In genomic region chr12:48988030-48988649, GRCh38 we compare ENCODE assay signal across 8 cellular contexts. TPM values are rescaled to one million over a fixed set of nuclear protein-coding genes. Genes with fewer than 3 reads are reported as not detected.
DNase-seq lines count a peak whose midpoint lies in the region; ATAC-seq and TF ChIP-seq lines count a peak whose summit lies in the region.

No MANE protein-coding gene starts in this region.

- no peaks in the 10 kb centered on the region for H3K79me1 ChIP-seq in mesendoderm (ENCODE audit: low read length)

- peak; percentile 97 for TF ChIP-seq CTCF in NB4 (IDR thresholded peaks at IDR 0.05; ENCODE audit: low read depth, low read length)

- no peak for TF ChIP-seq POLR2A in NB4 (IDR thresholded peaks at IDR 0.05; ENCODE audit: extremely low read depth, insufficient read length)

- no peak overlapping the region for H4K5ac ChIP-seq in mesendoderm (ENCODE audit: low read length)

- H2BK5ac ChIP-seq in mesendoderm (ENCODE audit: low read length) = no peak overlapping the region

- H3K23ac ChIP-seq in mesendoderm (ENCODE audit: low read length) = no peak overlapping the region

- no peak overlapping the region for H3K56ac ChIP-seq in mesendoderm (ENCODE audit: low read length)

- no peak overlapping the region for H3K4ac ChIP-seq in mesendoderm (ENCODE audit: low read depth, low read length)

- H3K36me3 ChIP-seq in mesendoderm (ENCODE audit: control insufficient read depth, insufficient read depth, low read length) = no peaks in the 10 kb centered on the region

- H2BK15ac ChIP-seq in mesendoderm (replicated peaks; ENCODE audit: low read depth) = no peak overlapping the region

- ATAC-seq in GM18519 (IDR thresholded peaks at IDR 0.05; ENCODE audit: low FRiP score, unreplicated experiment) = no peak

- H4K8ac ChIP-seq in mesendoderm (ENCODE audit: low read depth, low read length) = no peak overlapping the region

- no CpG with 5 or more reads among the region's 16 CpGs for WGBS in mesendoderm (ENCODE audit: extremely low coverage, insufficient coverage, low lambda C conversion rate)

- H3K4me1 ChIP-seq in mesendoderm (ENCODE audit: control insufficient read depth, low read depth, low read length) = peaks cover 6% of the 10 kb centered on the region

- H3K79me2 ChIP-seq in mesendoderm (ENCODE audit: control insufficient read depth, insufficient read depth, low read length) = no peaks in the 10 kb centered on the region

- H3K27ac ChIP-seq in mesendoderm (ENCODE audit: low read depth, low read length) = no peak overlapping the region

- no peak overlapping the region for H3K18ac ChIP-seq in mesendoderm (ENCODE audit: low read length)

- H3K4me3 ChIP-seq in NB4 (ENCODE audit: low read depth, low read length) (no peak overlapping the region), mesendoderm (ENCODE audit: low read length) (no peak overlapping the region)

- H2BK120ac ChIP-seq in mesendoderm (ENCODE audit: low read depth, low read length) = no peak overlapping the region

- H3K9ac ChIP-seq in mesendoderm (ENCODE audit: low read length) = no peak overlapping the region

- H3K27me3 ChIP-seq in mesendoderm (ENCODE audit: insufficient read depth, low read length, poor library complexity) = peaks cover 21% of the 10 kb centered on the region

- no peak overlapping the region for H3K4me2 ChIP-seq in mesendoderm (ENCODE audit: low read length)

- H2AK5ac ChIP-seq in mesendoderm (ENCODE audit: low read length) = no peak overlapping the region

- DNase-seq in NK-92 treated with Interleukin-12 subunit alpha and Interleukin-12 subunit beta, amount 100 ng/mL, for 24 hours (lab: John Stamatoyannopoulos, UW) = peak; percentile 45
- no peak for DNase-seq in NK-92 (lab: John Stamatoyannopoulos, UW; ENCODE audit: unreplicated experiment)
- peak; percentile 76 for DNase-seq in NB4 (ENCODE audit: low read depth)
- peak; percentile 84 for DNase-seq in activated CD4-positive, alpha-beta T cell treated with anti-CD3 and anti-CD28 coated beads for 48 hours
- DNase-seq in effector CD8-positive, alpha-beta T cell (lab: John Stamatoyannopoulos, UW) = peak; percentile 66
- DNase-seq in mesendoderm = peak; percentile 79
- DNase-seq in stimulated activated naive CD4-positive, alpha-beta T cell treated with Interleukin-2 at 50 U/mL for 16 hours (lab: John Stamatoyannopoulos, UW) = peak; percentile 62

RNA-seq across cellular contexts. Expression of gene WNT1, which starts 10.0 kb away (rescaled TPM):
- not detected for polyA plus RNA-seq in mesendoderm (2013, experiment 1 of 2)
- not detected for polyA plus RNA-seq in mesendoderm (2013, experiment 2 of 2)

RNA-seq across cellular contexts. Expression of gene DDN, which starts 11.0 kb away (rescaled TPM):
- polyA plus RNA-seq in mesendoderm (2013, experiment 1 of 2) = 0.04 TPM
- polyA plus RNA-seq in mesendoderm (2013, experiment 2 of 2) = 0.06 TPM

RNA-seq across cellular contexts. Expression of gene WNT10B, which starts 16.6 kb away (rescaled TPM):
- polyA plus RNA-seq in mesendoderm (2013, experiment 1 of 2) = 0.11 TPM
- polyA plus RNA-seq in mesendoderm (2013, experiment 2 of 2) = 0.18 TPM

RNA-seq across cellular contexts. Expression of gene PRKAG1, which starts 30.4 kb away (rescaled TPM):
- polyA plus RNA-seq in mesendoderm (2013, experiment 1 of 2) = 25.8 TPM
- 25.6 TPM for polyA plus RNA-seq in mesendoderm (2013, experiment 2 of 2)

RNA-seq across cellular contexts. Expression of gene ARF3, which starts 30.9 kb away (rescaled TPM):
- polyA plus RNA-seq in mesendoderm (2013, experiment 1 of 2) = 106 TPM
- 110 TPM for polyA plus RNA-seq in mesendoderm (2013, experiment 2 of 2)
